16 cellular contexts compared by ENCODE assay signal in genomic region chr20:5153612-5154542, GRCh38. TPM values are rescaled to one million over a fixed set of nuclear protein-coding genes. Genes with fewer than 3 reads are reported as not detected.
A peak's percentile ranks its signal among the peaks of the same experiment; 100 is the strongest.
DNase-seq lines count a peak whose midpoint lies in the region; ATAC-seq and TF ChIP-seq lines count a peak whose summit lies in the region.
"Had no signal": no experiment of that assay in that cellular context is flagged by ENCODE, and none has a peak within 500 bp of the region (broad histone marks: within the 10 kb centered on the region; RNA-seq: fewer than 3 reads in every experiment).

No MANE protein-coding gene starts in this region.

- H3K27me3 ChIP-seq in colonic mucosa = no peaks in the 10 kb centered on the region
- H3K27me3 ChIP-seq: neural progenitor cell had no signal

- peaks cover 65% of the 10 kb centered on the region for H3K4me1 Mint-ChIP-seq in activated CD4-positive, alpha-beta memory T cell treated with anti-CD3 and anti-CD28 coated beads for 36 hours (ENCODE audit: low read depth)
- H3K4me1 Mint-ChIP-seq in activated CD4-positive, alpha-beta memory T cell treated with anti-CD3 and anti-CD28 coated beads, Interleukin-2, amount 10 ng/mL, durations not matched to agents 7 days and 5 days = peaks cover 36% of the 10 kb centered on the region
- H3K4me1 Mint-ChIP-seq in nephron progenitor cell = peaks cover 69% of the 10 kb centered on the region

- no peaks in the 10 kb centered on the region for H3K36me3 ChIP-seq in colonic mucosa
- H3K36me3 ChIP-seq: neural progenitor cell, WERI-Rb-1 had no signal

- H3K36me3 Mint-ChIP-seq in activated CD4-positive, alpha-beta memory T cell treated with anti-CD3 and anti-CD28 coated beads for 36 hours = peaks cover 3% of the 10 kb centered on the region
- H3K36me3 Mint-ChIP-seq in activated CD4-positive, alpha-beta memory T cell treated with anti-CD3 and anti-CD28 coated beads, Interleukin-2, amount 10 ng/mL, durations not matched to agents 7 days and 5 days (ENCODE audit: low read depth) = peaks cover 15% of the 10 kb centered on the region
- H3K36me3 Mint-ChIP-seq in nephron progenitor cell (ENCODE audit: low read depth) = peaks cover 7% of the 10 kb centered on the region
- H3K36me3 Mint-ChIP-seq: neural progenitor cell had no signal

- ATAC-seq in left colon (no peak), HG03095 (IDR thresholded peaks at IDR 0.05; ENCODE audit: unreplicated experiment) (no peak)

- CTCF ChIA-PET in activated CD4-positive, alpha-beta memory T cell treated with anti-CD3 and anti-CD28 coated beads for 36 hours (lab: Charles Lee) = interaction anchor here (0.7 to 6.8 kb wide), 6 partner anchors 25 to 69 kb away, joined by 3 to 46 read pairs (median 4); partner anchors contain the start of genes CDS2 and PCNA
- CTCF ChIA-PET in activated CD4-positive, alpha-beta memory T cell treated with anti-CD3 and anti-CD28 coated beads, Interleukin-2, amount 10 ng/mL, durations not matched to agents 7 days and 5 days (lab: Charles Lee) = interaction anchor here (0.8 to 1.3 kb wide), 3 partner anchors 27 to 69 kb away, joined by 3 to 5 read pairs (median 4); partner anchors contain the start of gene CDS2

- peaks cover 6% of the 10 kb centered on the region for H3K4me1 ChIP-seq in colonic mucosa
- H3K4me1 ChIP-seq: neural progenitor cell had no signal

- POLR2A ChIA-PET in activated CD4-positive, alpha-beta memory T cell treated with anti-CD3 and anti-CD28 coated beads for 36 hours (lab: Charles Lee) = interaction anchor here (0.8 to 1.2 kb wide), 5 partner anchors 10 to 38 kb away, joined by 3 to 5 read pairs (median 3); partner anchors contain the start of gene CDS2
- POLR2A ChIA-PET in activated CD4-positive, alpha-beta memory T cell treated with anti-CD3 and anti-CD28 coated beads, Interleukin-2, amount 10 ng/mL, durations not matched to agents 7 days and 5 days (lab: Charles Lee) = interaction anchor here (1.1 kb wide), 2 partner anchors 12 to 28 kb away, joined by 3 read pairs; partner anchors contain the start of gene CDS2

- peak overlapping the region; percentile 41 for H3K27ac ChIP-seq in colonic mucosa
- H3K27ac ChIP-seq: neural progenitor cell, SK-N-MC, WERI-Rb-1 had no signal

- DNase-seq in activated CD4-positive, alpha-beta memory T cell treated with anti-CD3 and anti-CD28 coated beads for 36 hours = peak; percentile 41
- DNase-seq in activated CD4-positive, alpha-beta memory T cell treated with anti-CD3 and anti-CD28 coated beads, Interleukin-2, amount 10 ng/mL, durations not matched to agents 7 days and 5 days = no peak
- DNase-seq in HT1080 (ENCODE audit: low read depth) (peak; percentile 30), colonic mucosa (no peak), nephron progenitor cell (no peak), left colon (no peak), NCI-H2227 treated with DMSO at 0.1 percent for 48 hours (lab: John Stamatoyannopoulos, UW) (no peak)
- DNase-seq: activated naive CD4-positive, alpha-beta T cell treated with Interleukin-2 at 50 U/mL for 16 hours; cortex of kidney; foreskin melanocyte; NCI-H1436 treated with DMSO at 0.1 percent for 48 hours; NCI-H774; WERI-Rb-1 had no signal

- TF ChIP-seq CTCF in colonic mucosa (IDR thresholded peaks at IDR 0.05) (no peak), nephron progenitor cell (IDR thresholded peaks at IDR 0.05) (no peak)

- H3K9ac ChIP-seq in colonic mucosa (ENCODE audit: low read depth in 2 of 2, low read length in 2 of 2) = no peak overlapping the region
- H3K9ac ChIP-seq: neural progenitor cell had no signal

- no peaks in the 10 kb centered on the region for H3K27me3 Mint-ChIP-seq in activated CD4-positive, alpha-beta memory T cell treated with anti-CD3 and anti-CD28 coated beads for 36 hours
- no peaks in the 10 kb centered on the region for H3K27me3 Mint-ChIP-seq in activated CD4-positive, alpha-beta memory T cell treated with anti-CD3 and anti-CD28 coated beads, Interleukin-2, amount 10 ng/mL, durations not matched to agents 7 days and 5 days
- H3K27me3 Mint-ChIP-seq in nephron progenitor cell (ENCODE audit: low read depth, poor library complexity) = no peaks in the 10 kb centered on the region

- H3K27ac Mint-ChIP-seq in activated CD4-positive, alpha-beta memory T cell treated with anti-CD3 and anti-CD28 coated beads for 36 hours = peak overlapping the region; percentile 3
- H3K27ac Mint-ChIP-seq in activated CD4-positive, alpha-beta memory T cell treated with anti-CD3 and anti-CD28 coated beads, Interleukin-2, amount 10 ng/mL, durations not matched to agents 7 days and 5 days = no peak overlapping the region
- H3K27ac Mint-ChIP-seq in nephron progenitor cell = peak overlapping the region; percentile 23
- H3K27ac Mint-ChIP-seq: neural progenitor cell had no signal

- no peaks in the 10 kb centered on the region for H3K9me3 Mint-ChIP-seq in activated CD4-positive, alpha-beta memory T cell treated with anti-CD3 and anti-CD28 coated beads for 36 hours
- no peaks in the 10 kb centered on the region for H3K9me3 Mint-ChIP-seq in activated CD4-positive, alpha-beta memory T cell treated with anti-CD3 and anti-CD28 coated beads, Interleukin-2, amount 10 ng/mL, durations not matched to agents 7 days and 5 days
- no peaks in the 10 kb centered on the region for H3K9me3 Mint-ChIP-seq in nephron progenitor cell
- H3K9me3 Mint-ChIP-seq: neural progenitor cell had no signal

- intact Hi-C loops in activated CD4-positive, alpha-beta memory T cell treated with anti-CD3 and anti-CD28 coated beads for 36 hours (cut with micrococcal nuclease) = loop anchor here (1.0 kb wide), 1 partner anchor 11 kb away; no protein-coding TSS in a partner anchor
- intact Hi-C loops in colonic mucosa (cut with DNase I) = no loop called here
- intact Hi-C loops in left colon (cut with DNase I, micrococcal nuclease) = no loop called here

- no peak overlapping the region for H3K4me3 Mint-ChIP-seq in activated CD4-positive, alpha-beta memory T cell treated with anti-CD3 and anti-CD28 coated beads for 36 hours
- H3K4me3 Mint-ChIP-seq in activated CD4-positive, alpha-beta memory T cell treated with anti-CD3 and anti-CD28 coated beads, Interleukin-2, amount 10 ng/mL, durations not matched to agents 7 days and 5 days = no peak overlapping the region
- H3K4me3 Mint-ChIP-seq in nephron progenitor cell = no peak overlapping the region
- H3K4me3 Mint-ChIP-seq: neural progenitor cell had no signal

- no peaks in the 10 kb centered on the region for H3K9me3 ChIP-seq in colonic mucosa

- no peak overlapping the region for H3K4me3 ChIP-seq in colonic mucosa
- H3K4me3 ChIP-seq: neural progenitor cell, SK-N-MC had no signal

RNA-seq across cellular contexts. Expression of gene CDS2, which starts 27.1 kb away (rescaled TPM):
- 10 to 100 TPM; 46.5 to 47.4 TPM for total RNA-seq in activated CD4-positive, alpha-beta memory T cell treated with anti-CD3 and anti-CD28 coated beads for 36 hours
- 10 to 100 TPM; 67.4 to 68.2 TPM for total RNA-seq in activated CD4-positive, alpha-beta memory T cell treated with anti-CD3 and anti-CD28 coated beads, Interleukin-2, amount 10 ng/mL, durations not matched to agents 7 days and 5 days
- total RNA-seq in HT1080 (2014; rRNA removed; shearing (Covaris generic)) = 14.4 and 23.4 TPM in 2 replicates
- 20.8 and 28.3 TPM in 2 replicates for polyA plus RNA-seq in HT1080 (2015; cell fraction: cytosol; rRNA removed)
- polyA plus RNA-seq in HT1080 (2015; cell fraction: nucleus; rRNA removed) = 20.4 and 24.5 TPM in 2 replicates
- total RNA-seq in colonic mucosa (10 to 100 TPM; 31.7 to 44.3 TPM), left colon (10 to 100 TPM; 33.4 to 42.6 TPM)

RNA-seq across cellular contexts. Expression of gene PCNA, which starts 34.1 kb away (rescaled TPM):
- 100 to 1,000 TPM; 554 to 560 TPM for total RNA-seq in activated CD4-positive, alpha-beta memory T cell treated with anti-CD3 and anti-CD28 coated beads for 36 hours
- total RNA-seq in activated CD4-positive, alpha-beta memory T cell treated with anti-CD3 and anti-CD28 coated beads, Interleukin-2, amount 10 ng/mL, durations not matched to agents 7 days and 5 days = 100 to 1,000 TPM; 413 to 415 TPM
- 364 and 457 TPM in 2 replicates for total RNA-seq in HT1080 (2014; rRNA removed; shearing (Covaris generic))
- 304 and 321 TPM in 2 replicates for polyA plus RNA-seq in HT1080 (2015; cell fraction: cytosol; rRNA removed)
- polyA plus RNA-seq in HT1080 (2015; cell fraction: nucleus; rRNA removed) = 268 and 325 TPM in 2 replicates
- total RNA-seq in colonic mucosa (100 to 1,000 TPM in 1 of 2 donors, 10 to 100 TPM in 1; 59.0 to 204 TPM), left colon (10 to 100 TPM; 47.9 to 61.5 TPM)

RNA-seq across cellular contexts. Expression of gene TMEM230, which starts 41.0 kb away (rescaled TPM):
- 10 to 100 TPM; 75.5 to 77.1 TPM for total RNA-seq in activated CD4-positive, alpha-beta memory T cell treated with anti-CD3 and anti-CD28 coated beads for 36 hours
- 10 to 100 TPM; 71.2 to 73.3 TPM for total RNA-seq in activated CD4-positive, alpha-beta memory T cell treated with anti-CD3 and anti-CD28 coated beads, Interleukin-2, amount 10 ng/mL, durations not matched to agents 7 days and 5 days
- total RNA-seq in HT1080 (2014; rRNA removed; shearing (Covaris generic)) = 141 and 212 TPM in 2 replicates
- 242 and 274 TPM in 2 replicates for polyA plus RNA-seq in HT1080 (2015; cell fraction: cytosol; rRNA removed)
- 76.5 and 82.8 TPM in 2 replicates for polyA plus RNA-seq in HT1080 (2015; cell fraction: nucleus; rRNA removed)
- total RNA-seq in colonic mucosa (10 to 100 TPM; 54.0 to 80.3 TPM), left colon (10 to 100 TPM; 64.3 to 81.4 TPM)

Comparison
In these comparisons a context has a peak if more than half of its experiments do, and no peak if none do; other contexts are left out.
1. DNase-seq: peak in activated CD4-positive, alpha-beta memory T cell treated with anti-CD3 and anti-CD28 coated beads for 36 hours (single experiment) and HT1080 (single experiment); none in activated CD4-positive, alpha-beta memory T cell treated with anti-CD3 and anti-CD28 coated beads, Interleukin-2, amount 10 ng/mL, durations not matched to agents 7 days and 5 days (single experiment), colonic mucosa (single experiment), nephron progenitor cell (single experiment), left colon (0 of 2) and NCI-H2227 treated with DMSO at 0.1 percent for 48 hours (single experiment).